Comparison of ENCODE assay signal across 24 cellular contexts in the genomic region with DNA sequence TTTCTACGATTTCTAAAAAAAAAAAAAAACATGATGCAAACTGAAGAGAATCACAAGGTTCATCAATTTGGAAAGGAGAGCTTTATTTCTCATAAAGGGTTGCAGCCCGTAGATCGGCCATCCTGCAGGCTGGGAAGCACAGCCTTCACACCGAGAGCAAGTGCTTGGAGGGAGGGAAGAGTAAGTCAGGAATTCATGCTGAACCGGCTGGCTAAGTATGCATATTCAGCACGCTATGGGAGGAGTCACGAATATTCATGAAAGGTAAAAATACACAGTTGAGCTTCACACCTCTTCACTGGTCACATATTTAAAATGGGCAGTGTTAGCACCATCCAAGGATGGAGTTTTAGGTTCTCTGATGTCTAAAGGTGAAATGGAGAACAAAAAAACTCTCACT. TPM values are rescaled to one million over a fixed set of nuclear protein-coding genes. Genes with fewer than 3 reads are reported as not detected.
DNase-seq lines count a peak whose midpoint lies in the region; ATAC-seq and TF ChIP-seq lines count a peak whose summit lies in the region.
"Had no signal": no experiment of that assay in that cellular context is flagged by ENCODE, and none has a peak within 500 bp of the region (broad histone marks: within the 10 kb centered on the region; RNA-seq: fewer than 3 reads in every experiment).

No MANE protein-coding gene starts in this region.

- POLR2A ChIA-PET in WTC11 (lab: Charles Lee) = interaction anchor here (0.7 to 1.2 kb wide), 2 partner anchors 47 to 139 kb away, joined by 3 to 4 read pairs; no protein-coding TSS in a partner anchor

- peak overlapping the region; percentile 30 for H3K27ac Mint-ChIP-seq in activated naive CD4-positive, alpha-beta T cell treated with anti-CD3 and anti-CD28 coated beads, Interleukin-2, amount 50 U/mL, for 24 hours
- H3K27ac Mint-ChIP-seq in WTC11 = no peak overlapping the region
- H3K27ac Mint-ChIP-seq: H9 had no signal

- CTCF ChIA-PET in WTC11 (lab: Charles Lee) = interaction anchor here (0.8 to 4.1 kb wide), 4 partner anchors 14 to 140 kb away, joined by 3 to 135 read pairs (median 18); no protein-coding TSS in a partner anchor

- H3K9me3 Mint-ChIP-seq in activated naive CD4-positive, alpha-beta T cell treated with anti-CD3 and anti-CD28 coated beads, Interleukin-2, amount 50 U/mL, for 24 hours = peaks cover 4% of the 10 kb centered on the region
- peaks cover 18% of the 10 kb centered on the region for H3K9me3 Mint-ChIP-seq in WTC11

- H3K36me3 Mint-ChIP-seq in activated naive CD4-positive, alpha-beta T cell treated with anti-CD3 and anti-CD28 coated beads, Interleukin-2, amount 50 U/mL, for 24 hours = peaks cover 7% of the 10 kb centered on the region
- peaks cover 13% of the 10 kb centered on the region for H3K36me3 Mint-ChIP-seq in WTC11

- H3K27me3 Mint-ChIP-seq in activated naive CD4-positive, alpha-beta T cell treated with anti-CD3 and anti-CD28 coated beads, Interleukin-2, amount 50 U/mL, for 24 hours = no peaks in the 10 kb centered on the region
- H3K27me3 Mint-ChIP-seq in WTC11 (ENCODE audit: low read depth) = peaks cover 3% of the 10 kb centered on the region; the same call in 1 of the 2 replicates

- no peak overlapping the region for H3K4me3 Mint-ChIP-seq in activated naive CD4-positive, alpha-beta T cell treated with anti-CD3 and anti-CD28 coated beads, Interleukin-2, amount 50 U/mL, for 24 hours
- H3K4me3 Mint-ChIP-seq in WTC11 = no peak overlapping the region
- H3K4me3 Mint-ChIP-seq: CD4-positive, CD25-positive, alpha-beta regulatory T cell; H9 had no signal

- peaks cover 26% of the 10 kb centered on the region for H3K4me1 Mint-ChIP-seq in activated naive CD4-positive, alpha-beta T cell treated with anti-CD3 and anti-CD28 coated beads, Interleukin-2, amount 50 U/mL, for 24 hours
- peaks cover 29% of the 10 kb centered on the region for H3K4me1 Mint-ChIP-seq in WTC11

- TF ChIP-seq CTCF in WTC11 (IDR thresholded peaks at IDR 0.05) = no peak

- peak; percentile 41 for ATAC-seq in WTC11
- ATAC-seq in HG02981 (IDR thresholded peaks at IDR 0.05; ENCODE audit: unreplicated experiment) = no peak
- ATAC-seq: A549 had no signal

- DNase-seq in activated naive CD4-positive, alpha-beta T cell treated with Interleukin-2 at 50 U/mL for 16 hours = no peak
- DNase-seq in WTC11 (ENCODE audit: low spot score) (no peak), left kidney (ENCODE audit: low read depth, low spot score) (peak; percentile 62), renal cortical epithelial cell (ENCODE audit: low read depth) (peak; percentile 76), amniotic stem cell (lab: John Stamatoyannopoulos, UW) (no peak), activated T-cell treated with anti-CD3 and anti-CD28 coated beads for 4 hours (no peak)
- DNase-seq: BE2C; CD4-positive, CD25-positive, alpha-beta regulatory T cell; EL; GF-D8; H9; KG1; NCI-H1092 treated with DMSO at 0.1 percent for 48 hours; NCI-H1436 treated with DMSO at 0.1 percent for 48 hours; NCI-H1930; NCI-H226; NCI-H510A treated with DMSO at 0.1 percent for 48 hours; NCI-H748 treated with DMSO at 0.1 percent for 48 hours; PC-9; SHP77 treated with DMSO at 0.1 percent for 48 hours had no signal

TF ChIP-seq in WTC11, 78 proteins besides CTCF, POLR2A, EP300 and RAD21:
- TF ChIP-seq, protein P1, sequence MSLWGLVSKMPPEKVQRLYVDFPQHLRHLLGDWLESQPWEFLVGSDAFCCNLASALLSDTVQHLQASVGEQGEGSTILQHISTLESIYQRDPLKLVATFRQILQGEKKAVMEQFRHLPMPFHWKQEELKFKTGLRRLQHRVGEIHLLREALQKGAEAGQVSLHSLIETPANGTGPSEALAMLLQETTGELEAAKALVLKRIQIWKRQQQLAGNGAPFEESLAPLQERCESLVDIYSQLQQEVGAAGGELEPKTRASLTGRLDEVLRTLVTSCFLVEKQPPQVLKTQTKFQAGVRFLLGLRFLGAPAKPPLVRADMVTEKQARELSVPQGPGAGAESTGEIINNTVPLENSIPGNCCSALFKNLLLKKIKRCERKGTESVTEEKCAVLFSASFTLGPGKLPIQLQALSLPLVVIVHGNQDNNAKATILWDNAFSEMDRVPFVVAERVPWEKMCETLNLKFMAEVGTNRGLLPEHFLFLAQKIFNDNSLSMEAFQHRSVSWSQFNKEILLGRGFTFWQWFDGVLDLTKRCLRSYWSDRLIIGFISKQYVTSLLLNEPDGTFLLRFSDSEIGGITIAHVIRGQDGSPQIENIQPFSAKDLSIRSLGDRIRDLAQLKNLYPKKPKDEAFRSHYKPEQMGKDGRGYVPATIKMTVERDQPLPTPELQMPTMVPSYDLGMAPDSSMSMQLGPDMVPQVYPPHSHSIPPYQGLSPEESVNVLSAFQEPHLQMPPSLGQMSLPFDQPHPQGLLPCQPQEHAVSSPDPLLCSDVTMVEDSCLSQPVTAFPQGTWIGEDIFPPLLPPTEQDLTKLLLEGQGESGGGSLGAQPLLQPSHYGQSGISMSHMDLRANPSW (CRISPR knock-in tag; conservative IDR thresholded peaks at IDR 0.05; ENCODE audit: low read depth) = no peak
- TF ChIP-seq NR1H2 (CRISPR knock-in tag; IDR thresholded peaks at IDR 0.05) = no peak
- no peak for TF ChIP-seq SP1 (CRISPR knock-in tag; conservative IDR thresholded peaks at IDR 0.05)
- TF ChIP-seq ZNF219 (CRISPR knock-in tag; IDR thresholded peaks at IDR 0.05; ENCODE audit: borderline replicate concordance) = no peak
- no peak for TF ChIP-seq RORB (CRISPR knock-in tag; IDR thresholded peaks at IDR 0.05)
- no peak for TF ChIP-seq TEAD4 (CRISPR knock-in tag; IDR thresholded peaks at IDR 0.05)
- TF ChIP-seq RELA (CRISPR knock-in tag; IDR thresholded peaks at IDR 0.05; ENCODE audit: borderline replicate concordance) = no peak
TF ChIP-seq in WTC11: peak in this region for 0.

RNA-seq across cellular contexts. Expression of a gene that starts 52.6 kb away (rescaled TPM):
- 60.5 to 67.8 TPM (median 65.2 TPM) in 3 replicates for total RNA-seq in WTC11 (2021)
- 6.9 and 55.4 TPM in 2 replicates for total RNA-seq in renal cortical epithelial cell

RNA-seq across cellular contexts. Expression of a gene that starts 54.3 kb away (rescaled TPM):
- total RNA-seq in WTC11 (2021) (10.6 to 13.9 TPM (median 13.5 TPM) in 3 replicates), renal cortical epithelial cell (0.20 TPM in 1 of 2 replicates, not detected in the other)
- total RNA-seq: HT1080 had no signal

Comparison
In these comparisons a context has a peak if more than half of its experiments do, and no peak if none do; other contexts are left out.
1. DNase-seq: peak in left kidney (single experiment) and renal cortical epithelial cell (single experiment); none in activated naive CD4-positive, alpha-beta T cell treated with Interleukin-2 at 50 U/mL for 16 hours (single experiment), WTC11 (single experiment), amniotic stem cell (single experiment) and activated T-cell treated with anti-CD3 and anti-CD28 coated beads for 4 hours (single experiment).